ENCODE assay signal across 24 cellular contexts in genomic region chr22:47740109-47740805, GRCh38.
"Had no signal": no experiment of that assay in that cellular context is flagged by ENCODE, and none has a peak within 500 bp of the region (broad histone marks: within the 10 kb centered on the region; RNA-seq: fewer than 3 reads in every experiment).

No MANE protein-coding gene starts in this region.

- H3K4me3 ChIP-seq: heart right ventricle, hepatocyte, left lung, lung, mucosa of descending colon, pancreas, prostate gland, skin epidermis, suprapubic skin, thoracic aorta, tibial artery had no signal

- H3K27ac ChIP-seq: heart right ventricle, hepatocyte, left lung, pancreas, prostate gland, skin epidermis, suprapubic skin, thoracic aorta, tibial artery had no signal

- H3K36me3 ChIP-seq: heart right ventricle, left lung, pancreas, prostate gland, suprapubic skin, thoracic aorta, tibial artery had no signal

- ATAC-seq: heart right ventricle; left colon; left lung; mucosa of descending colon; naive thymus-derived CD4-positive, alpha-beta T cell; pancreas; right cardiac atrium; sciatic nerve had no signal

- DNase-seq: heart right ventricle; left colon; left lung; midbrain; mucosa of descending colon; naive thymus-derived CD4-positive, alpha-beta T cell; nucleus accumbens; pancreas; retina; right cardiac atrium; stimulated activated CD4-positive, alpha-beta T cell treated with anti-CD3 and anti-CD28 coated beads, Interleukin-12 subunit alpha, Interleukin-12 subunit beta, amount 100 ng/mL, for 4 hours; stimulated activated CD4-positive, alpha-beta T cell treated with anti-CD3 and anti-CD28 coated beads, Interleukin-15, amount 100 ng/mL, for 24 hours; stimulated activated CD4-positive, alpha-beta T cell treated with anti-CD3 and anti-CD28 coated beads, Interleukin-2, amount 100 ng/mL, for 24 hours; stimulated activated CD4-positive, alpha-beta T cell treated with anti-CD3 and anti-CD28 coated beads, Interleukin-4, amount 100 ng/mL, for 1 hour; stimulated activated naive CD4-positive, alpha-beta T cell; tibial artery; trophoblast cell had no signal

- H3K4me2 ChIP-seq: hepatocyte had no signal

- H2AFZ ChIP-seq: hepatocyte had no signal

- H3K79me2 ChIP-seq: hepatocyte had no signal

- H3K4me1 ChIP-seq: heart right ventricle, left lung, pancreas, prostate gland, suprapubic skin, tibial artery had no signal

- H3K9me3 ChIP-seq: heart right ventricle, left lung, mucosa of descending colon, pancreas, prostate gland, suprapubic skin, thoracic aorta, tibial artery had no signal

- H3K27me3 ChIP-seq: hepatocyte, pancreas, tibial artery had no signal
